1 cellular context compared by ENCODE assay signal in genomic region chr2:973129-973528, GRCh38.
TF ChIP-seq lines count a peak whose summit lies in the region.

No MANE protein-coding gene starts in this region.

TF ChIP-seq in K562, 482 proteins besides CTCF, POLR2A, EP300 and RAD21:
- TF ChIP-seq RBM15 (IDR thresholded peaks at IDR 0.05; ENCODE audit: insufficient read depth, low read length) (no peak), MAFG (tag; conservative IDR thresholded peaks at IDR 0.05) (peak; percentile 51; the same call in 1 of the 2 replicates), C11orf30 (IDR thresholded peaks at IDR 0.05; ENCODE audit: low read depth) (peak; percentile 60; the same call in 1 of the 2 replicates), MAFF (IDR thresholded peaks at IDR 0.05; ENCODE audit: low read length) (peak; percentile 60), ZNF232 (CRISPR knock-in tag; IDR thresholded peaks at IDR 0.05) (no peak), TFAP4 (CRISPR knock-in tag; IDR thresholded peaks at IDR 0.05; ENCODE audit: borderline replicate concordance) (no peak), SNAPC5 (CRISPR knock-in tag; IDR thresholded peaks at IDR 0.05) (no peak), SPI1 (IDR thresholded peaks at IDR 0.05; ENCODE audit: borderline replicate concordance, low read depth, low read length) (no peak), ZNF316 (IDR thresholded peaks at IDR 0.05) (peak; percentile 84), NUFIP1 (IDR thresholded peaks at IDR 0.05; ENCODE audit: partially characterized antibody) (no peak)
TF ChIP-seq in K562: peak in this region for 4.
